10 cellular contexts compared by ENCODE assay signal in the genomic region with DNA sequence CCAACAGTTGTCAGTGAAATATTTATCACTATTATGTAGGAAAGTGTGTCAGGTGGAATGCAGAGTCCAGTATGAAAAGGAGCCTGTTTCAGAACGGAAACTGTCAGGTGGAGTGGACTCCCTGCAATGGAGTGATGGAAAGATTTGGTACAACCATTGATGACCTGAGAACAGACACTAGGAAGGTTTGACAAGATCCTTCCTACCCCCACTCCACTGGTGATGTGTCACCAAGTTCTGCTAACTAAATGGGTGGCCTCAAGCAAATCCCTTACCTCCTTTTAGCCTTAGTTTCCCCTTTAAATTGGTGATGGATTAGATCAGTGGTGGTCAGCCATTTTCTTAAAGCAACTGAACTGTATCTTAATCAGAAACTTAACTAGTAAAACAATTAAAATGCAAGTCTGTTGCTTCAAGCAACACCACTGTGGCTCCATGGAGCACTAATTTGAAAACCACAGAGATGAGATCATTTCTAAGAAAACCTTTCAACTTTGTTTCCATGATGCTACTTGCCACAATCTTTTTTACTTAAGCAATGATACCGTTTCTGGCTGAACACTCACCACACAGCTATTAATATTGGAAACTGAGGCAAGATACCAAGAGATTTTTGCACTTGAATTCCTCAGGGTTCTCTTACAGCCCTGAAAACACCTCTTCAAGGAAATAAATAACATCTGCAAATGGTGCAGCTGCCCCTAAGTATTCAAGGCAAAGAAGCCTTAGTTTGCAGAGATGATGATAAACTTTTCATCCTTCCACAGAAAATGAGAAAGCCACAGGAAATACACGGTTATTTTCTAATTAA.
DNase-seq lines count a peak whose midpoint lies in the region; ATAC-seq and TF ChIP-seq lines count a peak whose summit lies in the region.
"Had no signal": no experiment of that assay in that cellular context is flagged by ENCODE, and none has a peak within 500 bp of the region (broad histone marks: within the 10 kb centered on the region; RNA-seq: fewer than 3 reads in every experiment).

No MANE protein-coding gene starts in this region.

- H3K4me1 Mint-ChIP-seq in activated CD8-positive, alpha-beta T cell treated with anti-CD3 and anti-CD28 coated beads for 36 hours (ENCODE audit: low read depth) = peaks cover 69% of the 10 kb centered on the region
- H3K4me1 Mint-ChIP-seq in natural killer cell treated with Interleukin-12 subunit alpha and Interleukin-12 subunit beta and Interleukin-15 and Interleukin-18, amount 100 ng/mL, for 72 hours (ENCODE audit: low read depth in 2 of 2) = peaks cover 49 to 64% of the 10 kb centered on the region in 2 donors
- H3K4me1 Mint-ChIP-seq: neural progenitor cell had no signal

- POLR2A ChIA-PET in activated CD8-positive, alpha-beta T cell treated with anti-CD3 and anti-CD28 coated beads for 36 hours (lab: Charles Lee) = no interaction called here

- peaks cover 6 to 27% (median 11%) of the 10 kb centered on the region in 3 donors for H3K36me3 ChIP-seq in tibial artery

- H3K9me3 ChIP-seq in tibial artery = no peaks in the 10 kb centered on the region

- H3K27me3 Mint-ChIP-seq in activated CD8-positive, alpha-beta T cell treated with anti-CD3 and anti-CD28 coated beads for 36 hours = no peaks in the 10 kb centered on the region
- no peaks in the 10 kb centered on the region for H3K27me3 Mint-ChIP-seq in natural killer cell treated with Interleukin-12 subunit alpha and Interleukin-12 subunit beta and Interleukin-15 and Interleukin-18, amount 100 ng/mL, for 72 hours

- CTCF ChIA-PET in activated CD8-positive, alpha-beta T cell treated with anti-CD3 and anti-CD28 coated beads for 36 hours (lab: Charles Lee) = no interaction called here

- H3K27ac ChIP-seq in tibial artery = no peak overlapping the region
- H3K27ac ChIP-seq: neural progenitor cell had no signal

- intact Hi-C loops in activated CD8-positive, alpha-beta T cell treated with anti-CD3 and anti-CD28 coated beads for 36 hours (cut with micrococcal nuclease) = loop anchor here (5.0 kb wide), 1 partner anchor 134 kb away; no protein-coding TSS in a partner anchor
- intact Hi-C loops in tibial artery (cut with DNase I; ENCODE audit: low total_unique reads) = no loop called here

- peak overlapping the region; percentile 100 for H3K27ac Mint-ChIP-seq in activated CD8-positive, alpha-beta T cell treated with anti-CD3 and anti-CD28 coated beads for 36 hours
- peak overlapping the region; percentile 99 to 100 for H3K27ac Mint-ChIP-seq in natural killer cell treated with Interleukin-12 subunit alpha and Interleukin-12 subunit beta and Interleukin-15 and Interleukin-18, amount 100 ng/mL, for 72 hours
- H3K27ac Mint-ChIP-seq: neural progenitor cell had no signal

- peaks cover 31% of the 10 kb centered on the region for H3K36me3 Mint-ChIP-seq in activated CD8-positive, alpha-beta T cell treated with anti-CD3 and anti-CD28 coated beads for 36 hours (ENCODE audit: low read depth)
- no peaks in the 10 kb centered on the region for H3K36me3 Mint-ChIP-seq in natural killer cell treated with Interleukin-12 subunit alpha and Interleukin-12 subunit beta and Interleukin-15 and Interleukin-18, amount 100 ng/mL, for 72 hours

- peaks cover 5% of the 10 kb centered on the region for H3K9me3 Mint-ChIP-seq in activated CD8-positive, alpha-beta T cell treated with anti-CD3 and anti-CD28 coated beads for 36 hours
- no peaks in the 10 kb centered on the region for H3K9me3 Mint-ChIP-seq in natural killer cell treated with Interleukin-12 subunit alpha and Interleukin-12 subunit beta and Interleukin-15 and Interleukin-18, amount 100 ng/mL, for 72 hours
- H3K9me3 Mint-ChIP-seq: neural progenitor cell had no signal

- peak; percentile 77 for DNase-seq in activated CD8-positive, alpha-beta T cell treated with anti-CD3 and anti-CD28 coated beads for 36 hours
- no peak for DNase-seq in natural killer cell treated with Interleukin-12 subunit alpha and Interleukin-12 subunit beta and Interleukin-15 and Interleukin-18, amount 100 ng/mL, for 72 hours (ENCODE audit: low spot score)
- DNase-seq in NCI-H146 treated with DMSO at 0.1 percent for 48 hours (lab: John Stamatoyannopoulos, UW; ENCODE audit: unreplicated experiment) = no peak
- DNase-seq in DMS 273 (lab: John Stamatoyannopoulos, UW; ENCODE audit: unreplicated experiment) = no peak
- no peak for DNase-seq in tibial artery
- DNase-seq in occipital lobe (lab: John Stamatoyannopoulos, UW) = no peak
- DNase-seq: NCI-H774 had no signal

- peaks cover 0 to 10% (median 8%) of the 10 kb centered on the region in 4 donors for H3K4me1 ChIP-seq in tibial artery

- ATAC-seq in GM18502 (IDR thresholded peaks at IDR 0.05; ENCODE audit: poor library complexity, unreplicated experiment) = peak; percentile 65
- ATAC-seq in HG02885 (IDR thresholded peaks at IDR 0.05; ENCODE audit: poor library complexity, unreplicated experiment) = peak; percentile 75
- peak; percentile 65 for ATAC-seq in activated CD8-positive, alpha-beta T cell treated with anti-CD3 and anti-CD28 coated beads for 36 hours
- ATAC-seq in natural killer cell treated with Interleukin-12 subunit alpha and Interleukin-12 subunit beta and Interleukin-15 and Interleukin-18, amount 100 ng/mL, for 72 hours = peak; percentile 78 to 79

- H3K4me3 Mint-ChIP-seq in activated CD8-positive, alpha-beta T cell treated with anti-CD3 and anti-CD28 coated beads for 36 hours = peak overlapping the region; percentile 31
- H3K4me3 Mint-ChIP-seq in natural killer cell treated with Interleukin-12 subunit alpha and Interleukin-12 subunit beta and Interleukin-15 and Interleukin-18, amount 100 ng/mL, for 72 hours = peak overlapping the region; percentile 84
- H3K4me3 Mint-ChIP-seq: neural progenitor cell had no signal

- no peaks in the 10 kb centered on the region for H3K27me3 ChIP-seq in tibial artery

- no peak overlapping the region for H3K4me3 ChIP-seq in tibial artery
- H3K4me3 ChIP-seq: neural progenitor cell had no signal

- no peak for TF ChIP-seq CTCF in activated CD8-positive, alpha-beta T cell treated with anti-CD3 and anti-CD28 coated beads for 36 hours (IDR thresholded peaks at IDR 0.05)
- TF ChIP-seq CTCF in tibial artery (IDR thresholded peaks at IDR 0.05) = no peak
